27 cellular contexts compared by ENCODE assay signal in the genomic region with DNA sequence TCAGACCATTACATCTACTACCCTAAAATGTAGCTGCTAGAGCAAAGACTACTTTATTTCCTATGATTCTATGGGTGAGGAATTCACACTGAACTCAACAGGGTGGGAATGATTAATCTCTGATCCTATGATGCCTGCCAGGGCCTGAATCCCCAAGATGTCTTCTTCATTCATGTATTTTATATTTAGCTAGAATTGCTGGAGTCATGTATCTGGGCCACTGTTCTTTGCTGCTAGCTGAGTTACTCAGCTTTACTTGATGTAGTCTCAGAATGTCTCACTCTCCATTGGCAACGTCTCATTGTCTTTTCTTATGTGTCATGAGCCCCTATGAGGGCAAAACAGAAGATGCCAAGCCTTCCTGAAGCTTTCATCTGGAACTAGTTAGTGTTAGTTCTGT.
"Had no signal": no experiment of that assay in that cellular context is flagged by ENCODE, and none has a peak within 500 bp of the region (broad histone marks: within the 10 kb centered on the region; RNA-seq: fewer than 3 reads in every experiment).

No MANE protein-coding gene starts in this region.

- DNase-seq: activated CD4-positive, alpha-beta T cell treated with anti-CD3 and anti-CD28 coated beads, Interleukin-2, amount 10 ng/mL, durations not matched to agents 24 days and 14 days; activated CD4-positive, alpha-beta T cell treated with anti-CD3 and anti-CD28 coated beads, Interleukin-2, amount 50 U/mL, for 4 hours; activated CD8-positive, alpha-beta T cell treated with anti-CD3 and anti-CD28 coated beads, Interleukin-2, amount 10 ng/mL, durations not matched to agents 7 days and 5 days; activated gamma-delta T cell; activated naive CD4-positive, alpha-beta T cell treated with Interleukin-2 at 50 U/mL for 16 hours; activated naive CD8-positive, alpha-beta T cell treated with anti-CD3 and anti-CD28 coated beads, Interleukin-2, amount 10 ng/mL, durations not matched to agents 7 days and 5 days; activated T-cell treated with anti-CD3 and anti-CD28 coated beads, Interleukin-2, amount 50 U/mL, for 24 hours; amygdala; Kasumi-1; KG1; MG63; NCI-H1048; NCI-H1105 treated with DMSO at 0.1 percent for 48 hours; NCI-H1436; NCI-H1694; NCI-H1930; NCI-H2081 treated with DMSO at 0.1 percent for 48 hours; NCI-H226; NCI-H524 treated with DMSO at 0.1 percent for 48 hours; Peyer's patch; SIG-M5; T-cell; T-helper 17 cell had no signal

- H3K4me3 ChIP-seq: ascending aorta, MG63, Peyer's patch had no signal

- H3K27me3 ChIP-seq: ascending aorta, MG63, Peyer's patch had no signal

- H3K27ac ChIP-seq: ascending aorta, Peyer's patch, RWPE1 had no signal

- ATAC-seq: activated CD8-positive, alpha-beta T cell treated with anti-CD3 and anti-CD28 coated beads, Interleukin-2, amount 10 ng/mL, durations not matched to agents 7 days and 5 days; Right ventricle myocardium inferior; SK-N-SH treated with all-trans-retinoic acid at 6 μM for 48 hours; T-cell; T-helper 17 cell had no signal

- H3K4me1 ChIP-seq: Peyer's patch had no signal
